Comparison of ENCODE assay signal across 20 cellular contexts in genomic region chr15:99387769-99388168, GRCh38.
"Had no signal": no experiment of that assay in that cellular context is flagged by ENCODE, and none has a peak within 500 bp of the region (broad histone marks: within the 10 kb centered on the region; RNA-seq: fewer than 3 reads in every experiment).

No MANE protein-coding gene starts in this region.

- H3K27me3 Mint-ChIP-seq: progenitor cell of endocrine pancreas had no signal

- H3K27ac Mint-ChIP-seq: nephron progenitor cell, progenitor cell of endocrine pancreas had no signal

- H3K27me3 ChIP-seq: breast epithelium, foreskin keratinocyte, right atrium auricular region had no signal

- H3K36me3 ChIP-seq: breast epithelium, left ventricle myocardium inferior, right atrium auricular region had no signal

- H3K4me3 Mint-ChIP-seq: nephron progenitor cell; T-helper 1 cell treated with Interleukin-12 subunit alpha and Interleukin-12 subunit beta and Interleukin-4 antibody, amounts not matched to agents 30 μg/mL and 1 μg/mL, for 36 hours had no signal

- H3K4me1 ChIP-seq: breast epithelium, foreskin keratinocyte had no signal

- H3K4me3 ChIP-seq: breast epithelium, left ventricle myocardium inferior, right atrium auricular region had no signal

- ATAC-seq: foreskin keratinocyte; stimulated activated naive CD8-positive, alpha-beta T cell treated with anti-CD3 and anti-CD28 coated beads, Interleukin-15, Interleukin-2, amounts not matched to agents 100 U/mL and 50 U/mL, for 24 hours had no signal

- DNase-seq: activated CD4-positive, alpha-beta T cell treated with anti-CD3 and anti-CD28 coated beads, Interleukin-2, amount 50 U/mL, for 1 hour; activated naive CD4-positive, alpha-beta T cell treated with Interleukin-2 at 50 U/mL for 16 hours; activated T-cell treated with anti-CD3 and anti-CD28 coated beads for 4 hours; aorta; cerebellar nuclear complex; effector memory CD4-positive, alpha-beta T cell; foreskin keratinocyte; glutamatergic neuron; hypothalamus; kidney; left ventricle myocardium inferior; mesenchymal stem cell; nephron progenitor cell; small intestine; stimulated activated CD4-positive, alpha-beta T cell treated with anti-CD3 and anti-CD28 coated beads, Interleukin-4, amount 100 ng/mL, for 24 hours; stimulated activated naive CD8-positive, alpha-beta T cell treated with anti-CD3 and anti-CD28 coated beads, Interleukin-15, Interleukin-2, amounts not matched to agents 100 U/mL and 50 U/mL, for 24 hours had no signal
